ENCODE assay signal across 8 cellular contexts in genomic region chr1:210328032-210328745, GRCh38. TPM values are rescaled to one million over a fixed set of nuclear protein-coding genes. Genes with fewer than 3 reads are reported as not detected.
DNase-seq lines count a peak whose midpoint lies in the region; ATAC-seq and TF ChIP-seq lines count a peak whose summit lies in the region.

No MANE protein-coding gene starts in this region.

- peak overlapping the region; percentile 20 for H3K18ac ChIP-seq in mesendoderm (ENCODE audit: low read length)

- WGBS in mesendoderm (ENCODE audit: extremely low coverage, insufficient coverage, low lambda C conversion rate) = no CpG with 5 or more reads among the region's 19 CpGs

- POLR2A ChIA-PET in CD4-positive, alpha-beta T cell (lab: Charles Lee) = interaction anchor here (0.7 to 0.9 kb wide), 3 partner anchors 17 to 930 kb away, joined by 3 read pairs; no protein-coding TSS in a partner anchor

- H3K56ac ChIP-seq in mesendoderm (ENCODE audit: low read length) = peak overlapping the region; percentile 90

- CTCF ChIA-PET in CD4-positive, alpha-beta T cell (lab: Charles Lee) = interaction anchor here (1.0 kb wide), 1 partner anchor 46 kb away, joined by 3 read pairs; no protein-coding TSS in a partner anchor

- H2BK15ac ChIP-seq in mesendoderm (replicated peaks; ENCODE audit: low read depth) = no peak overlapping the region

- no peak for ATAC-seq in CD4-positive, alpha-beta T cell (ENCODE audit: poor library complexity)

- H3K27ac Mint-ChIP-seq in CD4-positive, alpha-beta T cell = peak overlapping the region; percentile 83

- no peak overlapping the region for H2BK120ac ChIP-seq in mesendoderm (ENCODE audit: low read depth, low read length)

- peaks cover 44% of the 10 kb centered on the region for H3K4me1 Mint-ChIP-seq in CD4-positive, alpha-beta T cell (ENCODE audit: low read depth)

- H3K9me3 ChIP-seq in CD4-positive, alpha-beta T cell (ENCODE audit: control insufficient read depth, low read length) = no peaks in the 10 kb centered on the region
- H3K9me3 ChIP-seq in KOPT-K1 (ENCODE audit: insufficient read depth, low read length, poor library complexity, severe bottlenecking) = peaks cover 9% of the 10 kb centered on the region
- H3K9me3 ChIP-seq in uterus = no peaks in the 10 kb centered on the region

- peak overlapping the region; percentile 89 for H3K4me3 Mint-ChIP-seq in CD4-positive, alpha-beta T cell

- peak overlapping the region; percentile 73 for H3K9ac ChIP-seq in mesendoderm (ENCODE audit: low read length)

- no peaks in the 10 kb centered on the region for H3K79me1 ChIP-seq in mesendoderm (ENCODE audit: low read length)

- no peak overlapping the region for H4K5ac ChIP-seq in mesendoderm (ENCODE audit: low read length)

- H3K36me3 ChIP-seq in KOPT-K1 (ENCODE audit: insufficient read depth, low read length) (no peaks in the 10 kb centered on the region), mesendoderm (ENCODE audit: control insufficient read depth, insufficient read depth, low read length) (no peaks in the 10 kb centered on the region), uterus (no peaks in the 10 kb centered on the region)

- no peak for TF ChIP-seq POLR2A in uterus (IDR thresholded peaks at IDR 0.05)

- H4K8ac ChIP-seq in mesendoderm (ENCODE audit: low read depth, low read length) = peak overlapping the region; percentile 67

- H3K27me3 Mint-ChIP-seq in CD4-positive, alpha-beta T cell = peaks cover 5% of the 10 kb centered on the region

- H3K9me3 Mint-ChIP-seq in CD4-positive, alpha-beta T cell = peaks cover 2% of the 10 kb centered on the region

- H2AK5ac ChIP-seq in mesendoderm (ENCODE audit: low read length) = no peak overlapping the region

- no peak overlapping the region for H2BK5ac ChIP-seq in mesendoderm (ENCODE audit: low read length)

- peak overlapping the region; percentile 67 for H3K27ac ChIP-seq in CD4-positive, alpha-beta T cell (ENCODE audit: low read depth, low read length)
- H3K27ac ChIP-seq in KOPT-K1 (ENCODE audit: low read depth, low read length, poor library complexity, severe bottlenecking) (peak overlapping the region; percentile 87), mesendoderm (ENCODE audit: low read depth, low read length) (no peak overlapping the region), uterus (peak overlapping the region; percentile 85 to 94)

- peaks cover 6% of the 10 kb centered on the region for H3K36me3 Mint-ChIP-seq in CD4-positive, alpha-beta T cell (ENCODE audit: low read depth)

- no peak for TF ChIP-seq CTCF in CD4-positive, alpha-beta T cell (IDR thresholded peaks at IDR 0.05)
- no peak for TF ChIP-seq CTCF in uterus (IDR thresholded peaks at IDR 0.05)

- intact Hi-C loops in CD4-positive, alpha-beta T cell (cut with DNase I, micrococcal nuclease) = no loop called here
- intact Hi-C loops in uterus (cut with DNase I; ENCODE audit: low total_unique reads) = no loop called here

- no peak overlapping the region for H3K23ac ChIP-seq in mesendoderm (ENCODE audit: low read length)

- H3K4me1 ChIP-seq in mesendoderm (ENCODE audit: control insufficient read depth, low read depth, low read length) (no peaks in the 10 kb centered on the region), uterus (no peaks in the 10 kb centered on the region)

- H3K79me2 ChIP-seq in mesendoderm (ENCODE audit: control insufficient read depth, insufficient read depth, low read length) = no peaks in the 10 kb centered on the region

- no peak overlapping the region for H3K4ac ChIP-seq in mesendoderm (ENCODE audit: low read depth, low read length)

- H3K27me3 ChIP-seq in CD4-positive, alpha-beta T cell (ENCODE audit: control insufficient read depth, insufficient read depth, low read length) = no peaks in the 10 kb centered on the region
- H3K27me3 ChIP-seq in mesendoderm (ENCODE audit: insufficient read depth, low read length, poor library complexity) (peaks cover 20% of the 10 kb centered on the region), uterus (no peaks in the 10 kb centered on the region)

- no peak for DNase-seq in CD4-positive, alpha-beta T cell
- DNase-seq in cerebellar cortex (ENCODE audit: low spot score) (peak; percentile 29), mesendoderm (no peak), uterus (peak; percentile 24 to 45), D341Med (ENCODE audit: low spot score) (no peak), MV-4-11 (lab: John Stamatoyannopoulos, UW) (no peak)
- no peak for DNase-seq in NK-92 treated with Interleukin-12 subunit alpha and Interleukin-12 subunit beta, amount 100 ng/mL, for 24 hours (lab: John Stamatoyannopoulos, UW)

- H3K4me2 ChIP-seq in mesendoderm (ENCODE audit: low read length) = peak overlapping the region; percentile 65

- H3K4me3 ChIP-seq in mesendoderm (ENCODE audit: low read length) (peak overlapping the region; percentile 46), uterus (peak overlapping the region; percentile 60 to 78)

RNA-seq across cellular contexts. Expression of gene HHAT, which starts 0.5 kb away (rescaled TPM):
- total RNA-seq in CD4-positive, alpha-beta T cell = 1 to 10 TPM; 3.1 to 3.3 TPM
- polyA plus RNA-seq in mesendoderm (2013, experiment 1 of 2) = 0.67 TPM
- 0.87 TPM for polyA plus RNA-seq in mesendoderm (2013, experiment 2 of 2)
- 10 to 100 TPM in 1 of 4 donors, 1 to 10 TPM in 2, under 1 TPM in 1; 0.88 to 10.9 (median 3.4) TPM for total RNA-seq in uterus

Comparison
In these comparisons a context has a peak if more than half of its experiments do, and no peak if none do; other contexts are left out.
1. DNase-seq: peak in cerebellar cortex (single experiment) and uterus (2 of 2); none in CD4-positive, alpha-beta T cell (0 of 10), mesendoderm (single experiment), D341Med (single experiment), MV-4-11 (single experiment) and NK-92 treated with Interleukin-12 subunit alpha and Interleukin-12 subunit beta, amount 100 ng/mL, for 24 hours (single experiment).